1 cellular context compared by ENCODE assay signal in the genomic region with DNA sequence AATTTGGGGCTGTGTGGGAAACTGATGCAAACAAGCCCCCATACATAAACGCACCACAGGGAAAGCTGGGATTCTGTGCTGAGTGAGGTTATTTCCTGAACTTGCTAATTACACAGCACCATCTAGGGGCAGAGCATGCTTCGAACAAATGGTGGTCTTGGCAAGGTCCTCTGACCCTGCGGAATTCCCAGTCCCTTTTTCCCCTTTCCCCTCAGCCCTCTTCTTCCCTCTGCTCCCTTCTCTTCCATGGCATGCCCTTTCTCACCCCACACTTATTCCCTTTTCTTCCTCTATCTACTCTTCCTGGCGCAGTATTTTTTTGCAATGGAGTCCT.
TF ChIP-seq lines count a peak whose summit lies in the region.

No MANE protein-coding gene starts in this region.

TF ChIP-seq in GM23338, 12 proteins besides CTCF, POLR2A, EP300 and RAD21 (continued from another document):
- no peak for TF ChIP-seq ZNF114 (CRISPR knock-in tag; IDR thresholded peaks at IDR 0.05)
